8 cellular contexts compared by ENCODE assay signal in the genomic region with DNA sequence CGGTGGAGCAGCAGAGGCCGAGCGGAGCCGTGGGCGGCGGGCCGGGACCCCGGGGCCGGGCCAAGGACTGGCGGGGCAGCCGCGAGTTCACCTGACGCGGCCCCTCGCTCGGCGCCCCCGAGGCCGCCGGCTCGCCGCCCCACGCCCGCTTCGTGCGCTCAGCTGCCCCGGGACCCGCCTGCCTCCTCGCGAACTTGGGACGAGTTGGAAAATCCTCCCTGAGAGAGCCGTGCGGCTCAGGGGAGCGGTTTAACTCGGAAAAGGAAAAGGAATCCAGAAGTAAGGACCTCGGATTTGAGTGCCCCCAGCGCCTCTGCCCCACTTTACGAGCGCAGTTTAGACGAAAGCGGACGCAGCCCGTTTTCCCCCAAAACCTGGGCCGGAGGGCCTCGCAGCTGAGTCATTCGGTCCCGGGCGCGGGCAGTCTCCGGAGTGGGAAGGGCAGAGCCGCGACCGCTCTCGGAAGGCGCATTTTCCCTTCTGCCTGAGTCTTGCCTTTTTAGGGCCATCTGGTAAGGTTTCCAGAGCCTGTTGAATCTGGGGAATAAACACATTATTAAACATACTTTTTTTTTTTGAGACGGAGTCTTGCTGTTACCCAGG. TPM values are rescaled to one million over a fixed set of nuclear protein-coding genes. Genes with fewer than 3 reads are reported as not detected.
DNase-seq lines count a peak whose midpoint lies in the region; ATAC-seq and TF ChIP-seq lines count a peak whose summit lies in the region.

No MANE protein-coding gene starts in this region.

- H3K27ac ChIP-seq in Panc1 (ENCODE audit: low read length) (peak overlapping the region; percentile 89), subcutaneous abdominal adipose tissue (ENCODE audit: low read depth, low read length) (peak overlapping the region; percentile 99)

- BruUV-seq in Caco-2 (replicated peaks; lab: Mats Ljungman, UMichigan): TSS peak; percentile 57
- TSS peak; percentile 79 for BruUV-seq in Panc1 (replicated peaks; lab: Mats Ljungman, UMichigan)

- peak overlapping the region; percentile 93 for H3K4me3 Mint-ChIP-seq in Caco-2 (ENCODE audit: unreplicated experiment)

- TF ChIP-seq CTCF in Caco-2 (IDR thresholded peaks at IDR 0.05; ENCODE audit: insufficient read depth in 1 of 2, low read depth in 1 of 2, low read length in 1 of 2, severe bottlenecking in 1 of 2, unreplicated experiment in 1 of 2): no peak
- TF ChIP-seq CTCF in Panc1 (IDR thresholded peaks at IDR 0.05): no peak
- no peak for TF ChIP-seq CTCF in fibroblast of villous mesenchyme (IDR thresholded peaks at IDR 0.05; ENCODE audit: insufficient read depth, low read depth, low read length)

- DNase-seq in Caco-2 (peak; percentile 68 to 76), Panc1 (ENCODE audit: low read depth, low spot score) (no peak), activated gamma-delta T cell (lab: John Stamatoyannopoulos, UW) (peak; percentile 36), fibroblast of villous mesenchyme (ENCODE audit: low read depth) (peak; percentile 75), NCI-H2029 treated with DMSO at 0.1 percent for 48 hours (lab: John Stamatoyannopoulos, UW) (no peak)

- peak overlapping the region; percentile 87 for H3K4me3 ChIP-seq in Caco-2 (ENCODE audit: low read depth, low read length)
- H3K4me3 ChIP-seq in Panc1 (ENCODE audit: low read depth in 2 of 2, low read length in 2 of 2): peak overlapping the region; percentile 89 to 91
- peak overlapping the region; percentile 72 for H3K4me3 ChIP-seq in fibroblast of villous mesenchyme (ENCODE audit: low read depth, low read length)
- H3K4me3 ChIP-seq in neuron (ENCODE audit: low read length): peak overlapping the region; percentile 99
- peak overlapping the region; percentile 69 to 89 (median 87) for H3K4me3 ChIP-seq in subcutaneous abdominal adipose tissue (ENCODE audit: low read depth in 1 of 5, low read length in 5 of 5)

- ATAC-seq in HG02610 (IDR thresholded peaks at IDR 0.05; ENCODE audit: unreplicated experiment) (peak; percentile 18), Panc1 (peak; percentile 23; the same call in 1 of the 2 replicates)

- peak overlapping the region; percentile 81 to 100 (median 96) for H3K9ac ChIP-seq in subcutaneous abdominal adipose tissue (ENCODE audit: low read length in 5 of 5)

- peak overlapping the region; percentile 93 for H2AFZ ChIP-seq in neuron (ENCODE audit: low read depth, low read length)

- no peaks in the 10 kb centered on the region for H3K9me3 Mint-ChIP-seq in Caco-2 (ENCODE audit: unreplicated experiment)

- H3K4me1 ChIP-seq in Caco-2: peaks cover 9% of the 10 kb centered on the region
- H3K4me1 ChIP-seq in Panc1 (ENCODE audit: control insufficient read depth, insufficient read depth, low read length): peaks cover 3% of the 10 kb centered on the region; the same call in 1 of the 2 replicates
- H3K4me1 ChIP-seq in neuron (ENCODE audit: insufficient read depth, low read length): peaks cover 3% of the 10 kb centered on the region
- H3K4me1 ChIP-seq in subcutaneous abdominal adipose tissue (ENCODE audit: control insufficient read depth in 5 of 5, insufficient read depth in 5 of 5, low read length in 5 of 5): peaks cover 2 to 19% (median 15%) of the 10 kb centered on the region in 5 donors

- CTCF ChIA-PET in Caco-2 (lab: Charles Lee) (interaction anchor here (0.6 to 2.7 kb wide), 6 partner anchors 26 to 422 kb away, joined by 3 to 82 read pairs (median 4); no protein-coding TSS in a partner anchor), Panc1 (lab: Charles Lee) (interaction anchor here (0.7 to 2.5 kb wide), 2 partner anchors 60 to 68 kb away, joined by 3 to 9 read pairs; no protein-coding TSS in a partner anchor)

- peak overlapping the region; percentile 97 for H3K27ac Mint-ChIP-seq in Caco-2 (ENCODE audit: unreplicated experiment)

- intact Hi-C loops in Caco-2 (cut with micrococcal nuclease; ENCODE audit: unreplicated experiment): loop anchor here (1.0 to 10.0 kb wide), 3 partner anchors 37 to 377 kb away; a partner anchor contains a TSS
- intact Hi-C loops in Panc1 (cut with micrococcal nuclease; ENCODE audit: unreplicated experiment): loop anchor here (2.0 kb wide), 1 partner anchor 69 kb away; no protein-coding TSS in a partner anchor

- H3K27me3 Mint-ChIP-seq in Caco-2 (ENCODE audit: insufficient read depth, unreplicated experiment): no peaks in the 10 kb centered on the region

- no peaks in the 10 kb centered on the region for H3K36me3 ChIP-seq in Caco-2 (ENCODE audit: control insufficient read depth, insufficient read depth, low read length)
- H3K36me3 ChIP-seq in Panc1 (ENCODE audit: control insufficient read depth, insufficient read depth, low read length): peaks cover 3% of the 10 kb centered on the region; the same call in 1 of the 2 replicates
- no peaks in the 10 kb centered on the region for H3K36me3 ChIP-seq in neuron (ENCODE audit: insufficient read depth, low read length)
- H3K36me3 ChIP-seq in subcutaneous abdominal adipose tissue (ENCODE audit: control insufficient read depth in 5 of 5, insufficient read depth in 5 of 5, low read length in 5 of 5): no peaks in the 10 kb centered on the region

- H3K9me3 ChIP-seq in Caco-2: no peaks in the 10 kb centered on the region
- no peaks in the 10 kb centered on the region for H3K9me3 ChIP-seq in Panc1 (ENCODE audit: control insufficient read depth, insufficient read depth, low read depth, low read length)
- H3K9me3 ChIP-seq in neuron (ENCODE audit: low read length): no peaks in the 10 kb centered on the region
- no peaks in the 10 kb centered on the region for H3K9me3 ChIP-seq in subcutaneous abdominal adipose tissue (ENCODE audit: control insufficient read depth in 5 of 5, low read length in 5 of 5)

- peaks cover 31% of the 10 kb centered on the region for H3K36me3 Mint-ChIP-seq in Caco-2 (ENCODE audit: insufficient read depth, unreplicated experiment)

- in situ Hi-C loops in Panc1 (cut with HindIII; ENCODE audit: low pct_unique_long_range_greater_than_20kb, low sequenced_read_pairs): no loop called here

- no peaks in the 10 kb centered on the region for H3K27me3 ChIP-seq in Caco-2 (replicated peaks; ENCODE audit: control insufficient read depth, insufficient read depth, low read length)
- H3K27me3 ChIP-seq in Panc1 (ENCODE audit: control insufficient read depth, insufficient read depth, low read length): no peaks in the 10 kb centered on the region
- no peaks in the 10 kb centered on the region for H3K27me3 ChIP-seq in neuron (ENCODE audit: insufficient read depth, low read length)
- H3K27me3 ChIP-seq in subcutaneous abdominal adipose tissue (ENCODE audit: control insufficient read depth in 5 of 5, insufficient read depth in 4 of 5, low read length in 5 of 5): no peaks in the 10 kb centered on the region

- POLR2A ChIA-PET in Caco-2 (lab: Charles Lee): interaction anchor here (2.1 kb wide), 1 partner anchor 68 kb away, joined by 45 read pairs; no protein-coding TSS in a partner anchor
- POLR2A ChIA-PET in Panc1 (lab: Charles Lee): interaction anchor here (0.7 to 1.4 kb wide), 2 partner anchors 68 kb away, joined by 5 to 6 read pairs; no protein-coding TSS in a partner anchor

- H3K4me1 Mint-ChIP-seq in Caco-2 (ENCODE audit: low read depth, unreplicated experiment): no peaks in the 10 kb centered on the region

RNA-seq across cellular contexts. Expression of a gene that starts 0.7 kb away (rescaled TPM):
- total RNA-seq in Caco-2 (2022) (24.7 and 26.1 TPM in 2 replicates), Panc1 (2021; ENCODE audit: unreplicated experiment) (13.7 TPM), fibroblast of villous mesenchyme (26.7 and 33.7 TPM in 2 replicates)
- 13.2 TPM for polyA plus RNA-seq in Panc1 (2012; ENCODE audit: insufficient read length)

RNA-seq across cellular contexts. Expression of a gene that starts 37.2 kb away (rescaled TPM):
- total RNA-seq in Caco-2 (2022) (66.8 and 68.0 TPM in 2 replicates), Panc1 (2021; ENCODE audit: unreplicated experiment) (32.4 TPM), fibroblast of villous mesenchyme (29.0 and 41.9 TPM in 2 replicates)
- 14.6 TPM for polyA plus RNA-seq in Panc1 (2012; ENCODE audit: insufficient read length)

Comparison
In these comparisons a context has a peak if more than half of its experiments do, and no peak if none do; other contexts are left out.
1. DNase-seq: peak in Caco-2 (2 of 2), activated gamma-delta T cell (single experiment) and fibroblast of villous mesenchyme (single experiment); none in Panc1 (single experiment) and NCI-H2029 treated with DMSO at 0.1 percent for 48 hours (single experiment).
2. Peak in every context shown above with its lines, with median percentiles within 50 percentile points of each other: H3K4me3 ChIP-seq.